In the genomic region with DNA sequence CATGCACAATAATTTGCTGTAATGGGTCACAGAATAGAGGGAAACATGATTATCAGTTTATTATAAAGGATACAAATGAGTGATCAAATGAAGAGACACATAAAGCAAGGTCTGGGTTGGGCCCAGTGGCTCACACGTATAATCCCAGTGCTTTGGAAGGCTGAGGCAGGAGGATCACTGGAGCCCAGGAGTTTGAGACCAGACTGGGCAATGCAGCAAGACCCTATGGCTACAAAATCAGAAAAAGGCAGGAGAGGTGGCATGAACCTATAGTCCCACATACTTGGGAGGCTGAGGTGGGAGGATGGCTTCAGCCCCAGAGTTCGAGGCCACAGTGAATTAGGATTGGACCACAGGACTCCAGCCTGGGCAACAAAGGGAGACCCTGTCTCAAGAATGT, we compare ENCODE assay signal across 9 cellular contexts.
"Had no signal": no experiment of that assay in that cellular context is flagged by ENCODE, and none has a peak within 500 bp of the region (broad histone marks: within the 10 kb centered on the region; RNA-seq: fewer than 3 reads in every experiment).

No MANE protein-coding gene starts in this region.

- H3K4me3 ChIP-seq: K562 had no signal

- H3K9ac ChIP-seq: KMS-11 had no signal

- H3K4me3 Mint-ChIP-seq: IgD-negative memory B cell had no signal

- H3K4me2 ChIP-seq: KMS-11 had no signal

- DNase-seq: IMR-90, KBM-7, KG1 had no signal

- ATAC-seq: HepG2, K562 had no signal

- H3K9me3 Mint-ChIP-seq: IgD-negative memory B cell had no signal

- H3K27ac Mint-ChIP-seq: IgD-negative memory B cell had no signal

- H3K4me1 Mint-ChIP-seq: IgD-negative memory B cell had no signal

- H3K36me3 Mint-ChIP-seq: IgD-negative memory B cell had no signal

- H3K27ac ChIP-seq: HL-60, KMS-11 had no signal

- FAIRE-seq: HepG2, HTR-8/SVneo, K562 had no signal
